In the genomic region with DNA sequence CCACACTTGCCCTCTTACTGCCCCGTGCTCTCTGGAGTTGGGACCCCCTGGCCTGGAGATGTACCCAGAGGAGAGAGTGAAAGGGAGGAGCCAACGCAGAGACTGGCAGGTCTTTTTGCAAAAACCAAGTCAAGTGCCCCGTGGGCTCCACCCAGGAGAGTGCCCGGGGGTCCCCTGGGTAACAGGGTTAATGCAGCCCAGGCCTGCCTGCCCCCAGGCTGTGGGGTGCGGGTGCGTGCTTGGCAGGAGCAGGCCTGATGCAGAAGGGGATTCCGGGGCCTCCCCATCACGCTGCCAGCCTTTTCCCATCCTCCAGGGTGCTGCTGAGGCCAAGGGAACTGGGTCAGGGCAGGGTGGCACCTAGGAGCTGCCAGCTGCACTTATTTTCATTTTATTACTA, we compare ENCODE assay signal across 21 cellular contexts.
"Had no signal": no experiment of that assay in that cellular context is flagged by ENCODE, and none has a peak within 500 bp of the region (broad histone marks: within the 10 kb centered on the region; RNA-seq: fewer than 3 reads in every experiment).

No MANE protein-coding gene starts in this region.

- H3K4me3 ChIP-seq: dorsolateral prefrontal cortex, esophagus squamous epithelium, hepatocyte, left ventricle myocardium inferior, lower lobe of right lung, tibial artery, upper lobe of right lung, vagina had no signal

- H3K4me1 ChIP-seq: vagina had no signal

- H3K27me3 ChIP-seq: hepatocyte, neutrophil, vagina had no signal

- H3K36me3 Mint-ChIP-seq: memory B cell; natural killer cell treated with Interleukin-12 subunit alpha and Interleukin-12 subunit beta and Interleukin-15 and Interleukin-18, amount 100 ng/mL, for 72 hours had no signal

- H3K4me3 Mint-ChIP-seq: memory B cell; natural killer cell treated with Interleukin-12 subunit alpha and Interleukin-12 subunit beta and Interleukin-15 and Interleukin-18, amount 100 ng/mL, for 72 hours had no signal

- H3K4me1 Mint-ChIP-seq: memory B cell had no signal

- ATAC-seq: left cardiac atrium; lower lobe of right lung; natural killer cell treated with Interleukin-12 subunit alpha and Interleukin-12 subunit beta and Interleukin-15 and Interleukin-18, amount 100 ng/mL, for 72 hours; upper lobe of right lung had no signal

- H3K9me3 ChIP-seq: esophagus squamous epithelium, left ventricle myocardium inferior, lower lobe of right lung, neutrophil, tibial artery, upper lobe of right lung, vagina had no signal

- H3K9me3 Mint-ChIP-seq: memory B cell; natural killer cell treated with Interleukin-12 subunit alpha and Interleukin-12 subunit beta and Interleukin-15 and Interleukin-18, amount 100 ng/mL, for 72 hours had no signal

- H3K79me2 ChIP-seq: hepatocyte had no signal

- H3K36me3 ChIP-seq: esophagus squamous epithelium, left ventricle myocardium inferior, lower lobe of right lung, neutrophil, tibial artery, upper lobe of right lung, vagina had no signal

- H2AFZ ChIP-seq: hepatocyte had no signal

- DNase-seq: cortex of kidney; dorsolateral prefrontal cortex; effector CD8-positive, alpha-beta T cell; esophagus squamous epithelium; foreskin melanocyte; head of caudate nucleus; left cardiac atrium; left ventricle myocardium inferior; lower lobe of right lung; midbrain; small intestine; stimulated activated CD4-positive, alpha-beta T cell treated with anti-CD3 and anti-CD28 coated beads, Interleukin-12 subunit alpha, Interleukin-12 subunit beta, amount 100 ng/mL, for 4 hours; stimulated activated naive CD4-positive, alpha-beta T cell; tibial artery; upper lobe of right lung had no signal

- H3K27ac ChIP-seq: dorsolateral prefrontal cortex, epithelial cell of prostate, hepatocyte, left ventricle myocardium inferior, lower lobe of right lung, neutrophil, tibial artery, upper lobe of right lung, vagina had no signal

- H3K4me2 ChIP-seq: hepatocyte had no signal

- H3K27ac Mint-ChIP-seq: memory B cell; natural killer cell treated with Interleukin-12 subunit alpha and Interleukin-12 subunit beta and Interleukin-15 and Interleukin-18, amount 100 ng/mL, for 72 hours had no signal
